In the genomic region with DNA sequence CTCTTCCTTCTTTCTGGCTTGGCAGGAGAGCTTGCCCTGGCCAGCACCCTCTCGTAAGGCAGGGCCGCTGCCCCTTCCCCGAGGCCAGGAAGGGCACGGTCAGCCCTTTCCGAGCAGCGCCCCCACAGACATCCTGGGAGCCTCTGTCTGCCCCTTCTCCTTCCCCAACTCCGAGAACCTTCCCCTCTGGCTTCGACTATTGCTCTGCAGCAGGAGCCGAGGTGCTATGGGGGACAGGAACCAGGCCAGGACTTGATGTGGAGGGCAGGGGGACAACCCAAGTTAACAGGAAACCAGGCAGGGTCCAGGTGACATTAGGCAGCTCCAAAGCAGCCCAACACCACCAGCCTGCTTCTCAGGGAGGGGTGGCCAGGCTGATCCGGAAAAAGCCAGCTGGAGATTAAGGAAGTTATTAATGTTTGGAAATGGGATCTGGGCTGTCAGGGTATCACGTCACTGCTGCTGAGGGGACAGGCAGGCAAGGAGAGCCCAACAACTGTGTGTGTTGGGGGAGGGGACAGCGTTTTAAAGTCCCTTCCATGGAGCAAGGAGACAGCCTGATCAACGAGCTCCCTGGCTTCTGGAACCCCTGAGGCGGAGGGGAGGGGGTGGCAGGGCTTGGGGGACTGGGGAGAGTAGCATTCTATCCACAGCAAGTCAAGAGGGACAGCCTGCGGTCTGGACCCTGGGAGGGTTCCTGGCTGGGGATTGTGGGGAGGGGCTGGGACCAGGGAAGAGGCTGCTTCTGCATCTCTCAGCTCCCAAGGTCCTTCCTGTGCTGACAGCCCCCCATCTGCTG, we compare ENCODE assay signal across 21 cellular contexts. TPM values are rescaled to one million over a fixed set of nuclear protein-coding genes. Genes with fewer than 3 reads are reported as not detected.
DNase-seq lines count a peak whose midpoint lies in the region; ATAC-seq and TF ChIP-seq lines count a peak whose summit lies in the region.
"Had no signal": no experiment of that assay in that cellular context is flagged by ENCODE, and none has a peak within 500 bp of the region (broad histone marks: within the 10 kb centered on the region; RNA-seq: fewer than 3 reads in every experiment).

No MANE protein-coding gene starts in this region.

- H3K9me3 ChIP-seq in tibial nerve, result no peaks in the 10 kb centered on the region

- H3K27ac Mint-ChIP-seq in naive thymus-derived CD8-positive, alpha-beta T cell, result peak overlapping the region in 2 of 10 donors; percentile 3 to 74

- H3K36me3 ChIP-seq in tibial nerve, result no peaks in the 10 kb centered on the region

- peaks cover 0 to 90% of the 10 kb centered on the region in 2 donors for H3K27me3 ChIP-seq in tibial nerve

- H3K27ac ChIP-seq in C4-2B (peak overlapping the region; percentile 50), tibial nerve (no peak overlapping the region)

- DNase-seq in DMS53 treated with DMSO at 0.1 percent for 48 hours (lab: John Stamatoyannopoulos, UW; ENCODE audit: unreplicated experiment), result peak; percentile 91
- DNase-seq in NCI-H526 treated with DMSO at 0.1 percent for 48 hours (lab: John Stamatoyannopoulos, UW), result peak; percentile 22
- DNase-seq in myocyte (ENCODE audit: low read depth), result peak; percentile 25
- no peak for DNase-seq in naive thymus-derived CD8-positive, alpha-beta T cell
- DNase-seq in tibial nerve (ENCODE audit: low spot score in 2 of 2), result no peak
- DNase-seq in HuH-7.5 (ENCODE audit: low spot score), result no peak
- DNase-seq: activated naive CD4-positive, alpha-beta T cell; central memory CD4-positive, alpha-beta T cell; dorsolateral prefrontal cortex; erythroblast; foreskin melanocyte; GF-D8; mesendoderm; NCI-H1436; NCI-H446; T-helper 2 cell had no signal

- H3K4me3 ChIP-seq in tibial nerve, result no peak overlapping the region

- H3K9me3 Mint-ChIP-seq in naive thymus-derived CD8-positive, alpha-beta T cell, result no peaks in the 10 kb centered on the region

- TF ChIP-seq POLR2A in tibial nerve (IDR thresholded peaks at IDR 0.05), result no peak

- ATAC-seq in naive thymus-derived CD8-positive, alpha-beta T cell, result no peak
- no peak for ATAC-seq in GM19455 (IDR thresholded peaks at IDR 0.05; ENCODE audit: unreplicated experiment)
- ATAC-seq: HepG2 had no signal

- no peak for TF ChIP-seq CTCF in C4-2B (conservative IDR thresholded peaks at IDR 0.05)
- no peak for TF ChIP-seq CTCF in tibial nerve (IDR thresholded peaks at IDR 0.05)

- no peak for TF ChIP-seq EP300 in tibial nerve (IDR thresholded peaks at IDR 0.05)

- peaks cover 7 to 18% (median 12%) of the 10 kb centered on the region in 4 donors for H3K4me1 Mint-ChIP-seq in naive thymus-derived CD8-positive, alpha-beta T cell

- POLR2A ChIA-PET in naive thymus-derived CD8-positive, alpha-beta T cell (lab: Charles Lee), result no interaction called here

- WGBS in tibial nerve, 2 donors, result 45 to 50% methylated on average over 15 of the region's 15 CpGs

- peak overlapping the region in 1 of 10 donors; percentile 23 for H3K4me3 Mint-ChIP-seq in naive thymus-derived CD8-positive, alpha-beta T cell

- H3K4me1 ChIP-seq in tibial nerve, result peaks cover 0 to 10% (median 0%) of the 10 kb centered on the region in 4 donors

- H3K27me3 Mint-ChIP-seq in naive thymus-derived CD8-positive, alpha-beta T cell, result peaks cover 30 to 92% (median 57%) of the 10 kb centered on the region in 5 donors

- peaks cover 0 to 2% (median 0%) of the 10 kb centered on the region in 3 donors for H3K36me3 Mint-ChIP-seq in naive thymus-derived CD8-positive, alpha-beta T cell

RNA-seq across cellular contexts. Expression of a gene that starts 27.3 kb away (rescaled TPM):
- total RNA-seq in myocyte (6.0 and 13.9 TPM in 2 replicates), tibial nerve (1 to 10 TPM; 1.2 to 2.5 (median 1.8) TPM)
- 1.6 TPM for polyA plus RNA-seq in myocyte (2012)
- not detected for total RNA-seq in naive thymus-derived CD8-positive, alpha-beta T cell
- under 1 TPM in 1 of 3 donors, not detected in 2; 0.06 TPM for polyA plus RNA-seq in naive thymus-derived CD8-positive, alpha-beta T cell
- total RNA-seq: OCI-LY7 had no signal

RNA-seq across cellular contexts. Expression of a gene that starts 45.0 kb away (rescaled TPM):
- total RNA-seq in myocyte, result not detected in 2 replicates
- not detected for polyA plus RNA-seq in myocyte (2012)
- not detected for total RNA-seq in naive thymus-derived CD8-positive, alpha-beta T cell
- polyA plus RNA-seq in naive thymus-derived CD8-positive, alpha-beta T cell, result not detected
- 1 to 10 TPM in 2 of 4 donors, under 1 TPM in 2; 0.21 to 3.6 (median 1.0) TPM for total RNA-seq in tibial nerve
- total RNA-seq: HepG2, OCI-LY7 had no signal
- polyA plus RNA-seq: HepG2, keratinocyte had no signal

Comparison
In these comparisons a context has a peak if more than half of its experiments do, and no peak if none do; other contexts are left out.
1. DNase-seq: peak in DMS53 treated with DMSO at 0.1 percent for 48 hours (single experiment), NCI-H526 treated with DMSO at 0.1 percent for 48 hours (single experiment) and myocyte (single experiment); none in naive thymus-derived CD8-positive, alpha-beta T cell (0 of 10), tibial nerve (0 of 2) and HuH-7.5 (single experiment).